Comparison of ENCODE assay signal across 8 cellular contexts in genomic region chr14:69261761-69262331, GRCh38. TPM values are rescaled to one million over a fixed set of nuclear protein-coding genes. Genes with fewer than 3 reads are reported as not detected.
A peak's percentile ranks its signal among the peaks of the same experiment; 100 is the strongest.
DNase-seq lines count a peak whose midpoint lies in the region; ATAC-seq and TF ChIP-seq lines count a peak whose summit lies in the region.

No MANE protein-coding gene starts in this region.

- peaks cover 4% of the 10 kb centered on the region for H3K36me3 ChIP-seq in neuron (ENCODE audit: insufficient read depth, low read length)
- H3K36me3 ChIP-seq in A673 (ENCODE audit: insufficient read depth, low read length, poor library complexity, severe bottlenecking), result no peaks in the 10 kb centered on the region

- H3K4me1 ChIP-seq in neuron (ENCODE audit: insufficient read depth, low read length), result peaks cover 40% of the 10 kb centered on the region
- H3K4me1 ChIP-seq in A673 (ENCODE audit: insufficient read depth, low read length, poor library complexity, severe bottlenecking), result peaks cover 14% of the 10 kb centered on the region

- H2AFZ ChIP-seq in neuron (ENCODE audit: low read depth, low read length), result no peak overlapping the region

- CTCF ChIA-PET in A673 (lab: Charles Lee), result interaction anchor here (1.0 kb wide), 1 partner anchor 198 kb away, joined by 3 read pairs; no protein-coding TSS in a partner anchor

- H3K27me3 ChIP-seq in neuron (ENCODE audit: insufficient read depth, low read length), result no peaks in the 10 kb centered on the region
- peaks cover 52% of the 10 kb centered on the region for H3K27me3 ChIP-seq in A673 (replicated peaks; ENCODE audit: insufficient read depth, low read depth, low read length, poor library complexity)

- ATAC-seq in Right ventricle myocardium superior (ENCODE audit: poor library complexity) (peak; percentile 70), GM21526 (IDR thresholded peaks at IDR 0.05; ENCODE audit: low FRiP score, unreplicated experiment) (no peak)

- H3K4me3 ChIP-seq in neuron (ENCODE audit: low read length) (peak overlapping the region; percentile 90), A673 (ENCODE audit: low read depth, low read length, poor library complexity, severe bottlenecking) (no peak overlapping the region)

- DNase-seq in Daoy (ENCODE audit: low read depth), result peak; percentile 64
- DNase-seq in NCI-H69 (lab: John Stamatoyannopoulos, UW), result peak; percentile 64
- DNase-seq in Right ventricle myocardium superior, result peak; percentile 68
- DNase-seq in A673 (ENCODE audit: low spot score), result no peak
- DNase-seq in activated CD4-positive, alpha-beta T cell treated with anti-CD3 and anti-CD28 coated beads for 4 hours, result no peak
- DNase-seq in activated effector memory CD4-positive, alpha-beta T cell treated with Interleukin-2 at 50 U/mL for 16 hours, result no peak

- POLR2A ChIA-PET in A673 (lab: Charles Lee; ENCODE audit: low non-redundant PET), result no interaction called here

- intact Hi-C loops in Right ventricle myocardium superior (cut with DNase I), result no loop called here
- intact Hi-C loops in A673 (cut with micrococcal nuclease; ENCODE audit: unreplicated experiment), result no loop called here

- no peak overlapping the region for H3K27ac ChIP-seq in A673 (ENCODE audit: low read depth, low read length, poor library complexity, severe bottlenecking)

- H3K9me3 ChIP-seq in neuron (ENCODE audit: low read length), result no peaks in the 10 kb centered on the region
- no peaks in the 10 kb centered on the region for H3K9me3 ChIP-seq in A673 (ENCODE audit: low read depth, low read length, poor library complexity, severe bottlenecking)

- no peak for TF ChIP-seq CTCF in A673 (conservative IDR thresholded peaks at IDR 0.05; ENCODE audit: low read depth, low read length)

- BruUV-seq in A673 (replicated peaks; lab: Mats Ljungman, UMichigan), result no TSS peak

RNA-seq across cellular contexts. Expression of gene GALNT16, which starts 1.9 kb away (rescaled TPM):
- total RNA-seq in Daoy (2014; rRNA removed; shearing (Covaris generic)), result 1.2 and 1.7 TPM in 2 replicates
- total RNA-seq in Right ventricle myocardium superior (101 TPM), A673 (2021) (0.32 and 0.63 TPM in 2 replicates)

Comparison
In these comparisons a context has a peak if more than half of its experiments do, and no peak if none do; other contexts are left out.
1. DNase-seq: peak in Daoy (single experiment), NCI-H69 (single experiment) and Right ventricle myocardium superior (single experiment); none in A673 (single experiment), activated CD4-positive, alpha-beta T cell treated with anti-CD3 and anti-CD28 coated beads for 4 hours (0 of 2) and activated effector memory CD4-positive, alpha-beta T cell treated with Interleukin-2 at 50 U/mL for 16 hours (single experiment).
2. RNA of gene GALNT16, which starts 1.9 kb away (total RNA-seq): 101 TPM in Right ventricle myocardium superior (single experiment); 1.2 to 1.7 TPM in Daoy and 0.32 to 0.63 TPM in A673; every median in the first group is over 10 times any median in the second.